28 cellular contexts compared by ENCODE assay signal in the genomic region with DNA sequence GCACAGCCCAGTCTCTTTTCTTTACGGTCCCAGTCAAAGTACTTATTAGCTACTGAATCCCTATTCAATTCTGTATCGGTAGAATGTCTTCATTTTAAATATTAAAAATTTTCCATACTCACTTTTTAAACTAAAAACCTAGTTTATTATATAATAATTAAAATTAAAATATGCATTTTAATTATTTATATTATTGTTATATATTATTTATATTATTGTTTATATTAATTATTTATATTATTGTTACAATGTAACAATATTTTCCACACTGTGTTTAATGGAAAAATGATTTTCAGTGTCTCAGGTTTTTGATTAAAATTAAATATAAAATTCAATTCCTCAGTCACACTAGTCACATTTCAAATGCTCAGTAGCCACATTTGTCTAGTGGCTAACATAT.
"Had no signal": no experiment of that assay in that cellular context is flagged by ENCODE, and none has a peak within 500 bp of the region (broad histone marks: within the 10 kb centered on the region; RNA-seq: fewer than 3 reads in every experiment).

No MANE protein-coding gene starts in this region.

- FAIRE-seq: endothelial cell of umbilical vein, small intestine had no signal

- DNase-seq: colonic mucosa; effector CD8-positive, alpha-beta T cell; endodermal cell; foreskin keratinocyte; hypothalamus; immature natural killer cell; islet precursor cell; left ventricle myocardium superior; lower lobe of right lung; naive thymus-derived CD8-positive, alpha-beta T cell; nephron progenitor cell; nucleus accumbens; posterior cingulate gyrus; retina; right lobe of liver; small intestine; stimulated activated CD4-positive, alpha-beta T cell treated with anti-CD3 and anti-CD28 coated beads, Interleukin-12 subunit alpha, Interleukin-12 subunit beta, amount 100 ng/mL, for 4 hours; stimulated activated CD4-positive, alpha-beta T cell treated with anti-CD3 and anti-CD28 coated beads, Interleukin-1b, Interleukin-23, amount 100 ng/mL, for 48 hours; stimulated activated CD4-positive, alpha-beta T cell treated with anti-CD3 and anti-CD28 coated beads, Interleukin-4, amount 100 ng/mL, for 1 hour; stimulated activated CD8-positive, alpha-beta memory T cell treated with anti-CD3 and anti-CD28 coated beads, Interleukin-4, amount 100 ng/mL, for 48 hours; stimulated activated naive CD4-positive, alpha-beta T cell; stimulated activated naive CD8-positive, alpha-beta T cell treated with anti-CD3 and anti-CD28 coated beads, Interleukin-15, amount 100 ng/mL, for 72 hours; transverse colon; upper lobe of right lung; uterus had no signal

- H3K4me3 ChIP-seq: colonic mucosa, esophagus muscularis mucosa, lower lobe of right lung, right lobe of liver, suprapubic skin, transverse colon, upper lobe of right lung, uterus had no signal

- H3K4me1 ChIP-seq: colonic mucosa, foreskin keratinocyte, lower lobe of right lung, transverse colon, upper lobe of right lung, uterus had no signal

- H3K36me3 ChIP-seq: colonic mucosa, esophagus muscularis mucosa, lower lobe of right lung, right lobe of liver, suprapubic skin, transverse colon, upper lobe of right lung, uterus had no signal

- H3K27ac ChIP-seq: colonic mucosa, esophagus muscularis mucosa, foreskin keratinocyte, lower lobe of right lung, right lobe of liver, suprapubic skin, transverse colon, upper lobe of right lung, uterus had no signal

- H3K9me3 ChIP-seq: colonic mucosa, esophagus muscularis mucosa, lower lobe of right lung, right lobe of liver, suprapubic skin, transverse colon, upper lobe of right lung, uterus had no signal
